ENCODE assay signal across 9 cellular contexts in the genomic region with DNA sequence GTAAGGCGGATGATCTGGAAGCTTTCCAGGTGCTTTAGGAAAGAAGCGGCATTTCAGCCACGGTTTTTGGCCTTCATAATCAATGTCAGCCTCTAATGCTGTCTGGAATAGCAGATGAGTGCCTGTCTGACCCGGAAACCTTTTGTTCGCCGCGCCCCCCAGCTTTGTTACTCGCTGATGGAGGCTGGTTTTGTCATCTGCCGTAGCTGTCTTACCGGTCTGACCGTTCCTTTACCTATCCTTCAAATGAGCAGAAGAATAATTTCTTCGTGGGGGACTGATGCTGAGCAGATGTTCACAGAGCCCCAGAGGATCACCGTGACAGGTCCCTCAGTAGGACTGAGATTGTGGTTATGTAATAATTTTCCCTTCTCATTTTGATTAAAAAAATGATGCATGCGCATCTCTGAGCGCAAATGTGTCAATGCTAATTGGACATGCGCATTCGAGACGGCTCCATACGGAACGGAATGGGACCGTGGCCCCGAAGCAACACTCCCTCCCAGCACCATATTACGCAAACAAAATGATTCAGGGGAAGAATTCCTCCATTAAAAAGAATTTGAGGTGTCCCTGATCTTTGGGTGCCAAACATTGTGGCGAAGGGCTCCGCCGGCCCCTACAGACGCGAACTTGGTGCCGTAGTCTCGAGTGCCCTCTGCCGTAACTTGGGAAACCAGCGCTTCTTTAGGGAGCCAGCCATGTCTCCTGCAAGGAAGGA. TPM values are rescaled to one million over a fixed set of nuclear protein-coding genes. Genes with fewer than 3 reads are reported as not detected.
DNase-seq lines count a peak whose midpoint lies in the region; ATAC-seq and TF ChIP-seq lines count a peak whose summit lies in the region.
"Had no signal": no experiment of that assay in that cellular context is flagged by ENCODE, and none has a peak within 500 bp of the region (broad histone marks: within the 10 kb centered on the region; RNA-seq: fewer than 3 reads in every experiment).

No MANE protein-coding gene starts in this region.

- no peaks in the 10 kb centered on the region for H3K36me3 Mint-ChIP-seq in CD8-positive, alpha-beta T cell

- peak overlapping the region; percentile 46 for H3K4me3 ChIP-seq in CD8-positive, alpha-beta T cell (ENCODE audit: low read depth, low read length)
- H3K4me3 ChIP-seq in Panc1 (ENCODE audit: low read depth in 2 of 2, low read length in 2 of 2) = peak overlapping the region; percentile 34 to 74
- peak overlapping the region in 57 of 59 donors; percentile 24 to 69 (median 48) for H3K4me3 ChIP-seq in dorsolateral prefrontal cortex
- peak overlapping the region; percentile 45 for H3K4me3 ChIP-seq in lower lobe of right lung

- no peak overlapping the region for H3K27ac Mint-ChIP-seq in CD8-positive, alpha-beta T cell

- H3K27ac ChIP-seq in CD8-positive, alpha-beta T cell (ENCODE audit: low read depth, low read length) = no peak overlapping the region
- H3K27ac ChIP-seq in Panc1 (ENCODE audit: low read length) (no peak overlapping the region), dorsolateral prefrontal cortex (peak overlapping the region in 2 of 59 donors; percentile 16 to 85), lower lobe of right lung (no peak overlapping the region)
- H3K27ac ChIP-seq: Peyer's patch had no signal

- no peaks in the 10 kb centered on the region for H3K36me3 ChIP-seq in CD8-positive, alpha-beta T cell (ENCODE audit: insufficient read depth, low read length)
- H3K36me3 ChIP-seq in Panc1 (ENCODE audit: control insufficient read depth, insufficient read depth, low read length) (no peaks in the 10 kb centered on the region), lower lobe of right lung (no peaks in the 10 kb centered on the region)
- H3K36me3 ChIP-seq: Peyer's patch had no signal

- in situ Hi-C loops in Panc1 (cut with HindIII; ENCODE audit: low pct_unique_long_range_greater_than_20kb, low sequenced_read_pairs) = no loop called here

- no peaks in the 10 kb centered on the region for H3K9me3 Mint-ChIP-seq in CD8-positive, alpha-beta T cell

- TF ChIP-seq CTCF in CD8-positive, alpha-beta T cell (IDR thresholded peaks at IDR 0.05) = no peak
- TF ChIP-seq CTCF in Panc1 (IDR thresholded peaks at IDR 0.05) (peak; percentile 90), dorsolateral prefrontal cortex (IDR thresholded peaks at IDR 0.05 in 54 of 56, conservative IDR thresholded peaks at IDR 0.05 in 2 of 56; ENCODE audit: low read depth in 1 of 56, partially characterized antibody in 56 of 56) (peak in 52 of 56 donors; percentile 31 to 75 (median 56)), lower lobe of right lung (IDR thresholded peaks at IDR 0.05) (peak; percentile 55)

- POLR2A ChIA-PET in CD8-positive, alpha-beta T cell (lab: Charles Lee) = no interaction called here
- POLR2A ChIA-PET in Panc1 (lab: Charles Lee) = no interaction called here

- peaks cover 35% of the 10 kb centered on the region for H3K27me3 Mint-ChIP-seq in CD8-positive, alpha-beta T cell (ENCODE audit: low read depth)

- H3K4me1 ChIP-seq in CD8-positive, alpha-beta T cell (ENCODE audit: insufficient read depth, low read length) = no peaks in the 10 kb centered on the region
- H3K4me1 ChIP-seq in Panc1 (ENCODE audit: control insufficient read depth, insufficient read depth, low read length) (no peaks in the 10 kb centered on the region), lower lobe of right lung (peaks cover 12% of the 10 kb centered on the region)
- H3K4me1 ChIP-seq: Peyer's patch had no signal

- no peaks in the 10 kb centered on the region for H3K27me3 ChIP-seq in CD8-positive, alpha-beta T cell (ENCODE audit: insufficient read depth, low read length)
- H3K27me3 ChIP-seq in Panc1 (ENCODE audit: control insufficient read depth, insufficient read depth, low read length) = peaks cover 11% of the 10 kb centered on the region
- peaks cover 0 to 75% (median 18%) of the 10 kb centered on the region in 45 donors for H3K27me3 ChIP-seq in dorsolateral prefrontal cortex
- peaks cover 62% of the 10 kb centered on the region for H3K27me3 ChIP-seq in lower lobe of right lung (ENCODE audit: low read depth)
- H3K27me3 ChIP-seq: Peyer's patch had no signal

- intact Hi-C loops in CD8-positive, alpha-beta T cell (cut with DNase I, micrococcal nuclease) = loop anchor here in 1 of 2 experiments (2.0 to 5.0 kb wide), 2 partner anchors 592 to 899 kb away; no protein-coding TSS in a partner anchor
- intact Hi-C loops in Panc1 (cut with micrococcal nuclease; ENCODE audit: unreplicated experiment) (loop anchor here (1.0 to 10.0 kb wide), 5 partner anchors 61 to 592 kb away; no protein-coding TSS in a partner anchor), dorsolateral prefrontal cortex (cut with DNase I) (loop anchor here in 1 of 2 donors (2.0 to 10.0 kb wide), 4 partner anchors 129 to 702 kb away; no protein-coding TSS in a partner anchor), lower lobe of right lung (cut with DNase I) (no loop called here)

- peaks cover 7% of the 10 kb centered on the region for H3K4me1 Mint-ChIP-seq in CD8-positive, alpha-beta T cell (ENCODE audit: low read depth)

- no TSS peak for BruUV-seq in Panc1 (replicated peaks; lab: Mats Ljungman, UMichigan)

- CTCF ChIA-PET in CD8-positive, alpha-beta T cell (lab: Charles Lee) = interaction anchor here (1.6 to 3.7 kb wide), 2 partner anchors 130 to 592 kb away, joined by 3 to 13 read pairs; no protein-coding TSS in a partner anchor
- CTCF ChIA-PET in Panc1 (lab: Charles Lee) = interaction anchor here (0.6 to 0.8 kb wide), 2 partner anchors 527 to 961 kb away, joined by 3 to 4 read pairs; no protein-coding TSS in a partner anchor

- DNase-seq in CD8-positive, alpha-beta T cell = no peak
- DNase-seq in HCEC 1CT (peak; percentile 40), Panc1 (ENCODE audit: low read depth, low spot score) (peak; percentile 33), dorsolateral prefrontal cortex (peak in 5 of 10 donors; percentile 20 to 80 (median 50)), lower lobe of right lung (no peak), stromal cell of bone marrow (ENCODE audit: low read depth) (peak; percentile 34)

- ATAC-seq in CD8-positive, alpha-beta T cell = no peak
- ATAC-seq in Panc1 = peak; percentile 96
- peak in 1 of 2 donors; percentile 68 for ATAC-seq in lower lobe of right lung
- ATAC-seq in GM19397 (IDR thresholded peaks at IDR 0.05; ENCODE audit: unreplicated experiment) = no peak
- no peak for ATAC-seq in GM18909 (IDR thresholded peaks at IDR 0.05; ENCODE audit: poor library complexity, unreplicated experiment)

- H3K9me3 ChIP-seq in CD8-positive, alpha-beta T cell (ENCODE audit: low read length) = no peaks in the 10 kb centered on the region
- H3K9me3 ChIP-seq in Panc1 (ENCODE audit: control insufficient read depth, insufficient read depth, low read depth, low read length) (no peaks in the 10 kb centered on the region), lower lobe of right lung (no peaks in the 10 kb centered on the region)
- H3K9me3 ChIP-seq: Peyer's patch had no signal

- peak overlapping the region; percentile 66 for H3K4me3 Mint-ChIP-seq in CD8-positive, alpha-beta T cell

RNA-seq across cellular contexts. Expression of a gene that starts 27.6 kb away (rescaled TPM):
- not detected for total RNA-seq in CD8-positive, alpha-beta T cell
- total RNA-seq in Panc1 (2021; ENCODE audit: unreplicated experiment) (not detected), dorsolateral prefrontal cortex (not detected), lower lobe of right lung (not detected)
- not detected for polyA plus RNA-seq in Panc1 (2012; ENCODE audit: insufficient read length)
- total RNA-seq: Peyer's patch had no signal

RNA-seq across cellular contexts. Expression of a gene that starts 51.0 kb away (rescaled TPM):
- total RNA-seq in CD8-positive, alpha-beta T cell = 1,000 to 10,000 TPM; 1,297 to 1,299 TPM
- total RNA-seq in Panc1 (2021; ENCODE audit: unreplicated experiment) (1,864 TPM), dorsolateral prefrontal cortex (100 to 1,000 TPM; 162 to 384 (median 296) TPM), lower lobe of right lung (684 TPM)
- polyA plus RNA-seq in Panc1 (2012; ENCODE audit: insufficient read length) = 1,117 TPM

Comparison
In these comparisons a context has a peak if more than half of its experiments do, and no peak if none do; other contexts are left out.
1. DNase-seq: peak in HCEC 1CT (single experiment), Panc1 (single experiment) and stromal cell of bone marrow (single experiment); none in CD8-positive, alpha-beta T cell (0 of 7) and lower lobe of right lung (single experiment).
2. Peak in every context shown above with its lines, with median percentiles within 50 percentile points of each other: H3K4me3 ChIP-seq.